In genomic region chr10:88505680-88506215, GRCh38 we compare ENCODE assay signal across 29 cellular contexts.
"Had no signal": no experiment of that assay in that cellular context is flagged by ENCODE, and none has a peak within 500 bp of the region (broad histone marks: within the 10 kb centered on the region; RNA-seq: fewer than 3 reads in every experiment).

No MANE protein-coding gene starts in this region.

- H3K27ac Mint-ChIP-seq: activated CD4-positive, alpha-beta memory T cell treated with anti-CD3 and anti-CD28 coated beads, Interleukin-2, amount 10 ng/mL, durations not matched to agents 7 days and 5 days; activated CD4-positive, alpha-beta T cell treated with anti-CD3 and anti-CD28 coated beads, Interleukin-2, amount 10 ng/mL, durations not matched to agents 7 days and 5 days; activated naive CD4-positive, alpha-beta T cell treated with anti-CD3 and anti-CD28 coated beads, Interleukin-2, amount 50 U/mL, for 24 hours; activated T-cell treated with anti-CD3 and anti-CD28 coated beads, Interleukin-2, amount 50 U/mL, for 24 hours; activated T-helper 17 cell treated with anti-CD3 and anti-CD28 coated beads, Interleukin-2, amount 50 U/mL, for 72 hours; T-helper 17 cell had no signal

- H3K27ac ChIP-seq: breast epithelium, colonic mucosa, dorsolateral prefrontal cortex, gastrocnemius medialis, lower lobe of right lung, testis, transverse colon, WERI-Rb-1 had no signal

- FAIRE-seq: urothelium cell line had no signal

- H3K36me3 Mint-ChIP-seq: natural killer cell treated with Interleukin-12 subunit alpha and Interleukin-12 subunit beta and Interleukin-15 and Interleukin-18, amount 100 ng/mL, for 72 hours had no signal

- H3K4me3 ChIP-seq: breast epithelium, colonic mucosa, dorsolateral prefrontal cortex, gastrocnemius medialis, lower lobe of right lung, testis, transverse colon had no signal

- H3K36me3 ChIP-seq: breast epithelium, colonic mucosa, gastrocnemius medialis, lower lobe of right lung, transverse colon, WERI-Rb-1 had no signal

- H3K27me3 Mint-ChIP-seq: activated CD4-positive, alpha-beta memory T cell treated with anti-CD3 and anti-CD28 coated beads, Interleukin-2, amount 10 ng/mL, durations not matched to agents 7 days and 5 days; activated naive CD4-positive, alpha-beta T cell treated with anti-CD3 and anti-CD28 coated beads, Interleukin-2, amount 50 U/mL, for 24 hours; activated T-cell treated with anti-CD3 and anti-CD28 coated beads, Interleukin-2, amount 50 U/mL, for 24 hours; activated T-helper 17 cell treated with anti-CD3 and anti-CD28 coated beads, Interleukin-2, amount 50 U/mL, for 72 hours; T-helper 17 cell had no signal

- H3K4me3 Mint-ChIP-seq: activated CD4-positive, alpha-beta memory T cell treated with anti-CD3 and anti-CD28 coated beads, Interleukin-2, amount 10 ng/mL, durations not matched to agents 7 days and 5 days; activated CD4-positive, alpha-beta T cell treated with anti-CD3 and anti-CD28 coated beads, Interleukin-2, amount 10 ng/mL, durations not matched to agents 7 days and 5 days; activated naive CD4-positive, alpha-beta T cell treated with anti-CD3 and anti-CD28 coated beads, Interleukin-2, amount 50 U/mL, for 24 hours; activated T-cell treated with anti-CD3 and anti-CD28 coated beads, Interleukin-2, amount 50 U/mL, for 24 hours; activated T-helper 17 cell treated with anti-CD3 and anti-CD28 coated beads, Interleukin-2, amount 50 U/mL, for 72 hours; natural killer cell treated with Interleukin-12 subunit alpha and Interleukin-12 subunit beta and Interleukin-15 and Interleukin-18, amount 100 ng/mL, for 72 hours; T-helper 17 cell had no signal

- H3K9me3 Mint-ChIP-seq: activated CD4-positive, alpha-beta memory T cell treated with anti-CD3 and anti-CD28 coated beads, Interleukin-2, amount 10 ng/mL, durations not matched to agents 7 days and 5 days; activated T-cell treated with anti-CD3 and anti-CD28 coated beads, Interleukin-2, amount 50 U/mL, for 24 hours; activated T-helper 17 cell treated with anti-CD3 and anti-CD28 coated beads, Interleukin-2, amount 50 U/mL, for 72 hours; natural killer cell treated with Interleukin-12 subunit alpha and Interleukin-12 subunit beta and Interleukin-15 and Interleukin-18, amount 100 ng/mL, for 72 hours had no signal

- ATAC-seq: activated T-helper 17 cell treated with anti-CD3 and anti-CD28 coated beads, Interleukin-2, amount 50 U/mL, for 72 hours; gastrocnemius medialis; left lobe of liver; lower lobe of right lung; natural killer cell treated with Interleukin-12 subunit alpha and Interleukin-12 subunit beta and Interleukin-15 and Interleukin-18, amount 100 ng/mL, for 72 hours; right cardiac atrium; T-helper 17 cell had no signal

- DNase-seq: activated CD4-positive, alpha-beta memory T cell treated with anti-CD3 and anti-CD28 coated beads, Interleukin-2, amount 10 ng/mL, durations not matched to agents 7 days and 5 days; activated CD4-positive, alpha-beta T cell treated with anti-CD3 and anti-CD28 coated beads, Interleukin-2, amount 10 ng/mL, durations not matched to agents 7 days and 5 days; activated CD4-positive, CD25-positive, alpha-beta regulatory T cell treated with anti-CD3 and anti-CD28 coated beads, Interleukin-2, amount 50 U/mL, for 72 hours; activated CD8-positive, alpha-beta memory T cell treated with anti-CD3 and anti-CD28 coated beads, Interleukin-2, amount 50 U/mL, for 48 hours; activated T-cell treated with anti-CD3 and anti-CD28 coated beads, Interleukin-2, amount 50 U/mL, for 24 hours; central memory CD4-positive, alpha-beta T cell; colonic mucosa; dorsolateral prefrontal cortex; effector memory CD4-positive, alpha-beta T cell; erythroblast; gastrocnemius medialis; glutamatergic neuron; lower lobe of right lung; mesenchymal stem cell; posterior cingulate gyrus; right cardiac atrium; stimulated activated CD4-positive, alpha-beta T cell treated with anti-CD3 and anti-CD28 coated beads, Interleukin-2, amount 100 ng/mL, for 48 hours; stimulated activated naive CD4-positive, alpha-beta T cell treated with Interleukin-2 at 50 U/mL for 16 hours; T-helper 17 cell; T1000; testis; transverse colon; WERI-Rb-1 had no signal

- H3K9me3 ChIP-seq: breast epithelium, colonic mucosa, gastrocnemius medialis, lower lobe of right lung, testis, transverse colon had no signal

- H3K4me1 ChIP-seq: breast epithelium, colonic mucosa, gastrocnemius medialis, lower lobe of right lung, testis, transverse colon had no signal

- H3K4me1 Mint-ChIP-seq: activated CD4-positive, alpha-beta memory T cell treated with anti-CD3 and anti-CD28 coated beads, Interleukin-2, amount 10 ng/mL, durations not matched to agents 7 days and 5 days; activated CD4-positive, alpha-beta T cell treated with anti-CD3 and anti-CD28 coated beads, Interleukin-2, amount 10 ng/mL, durations not matched to agents 7 days and 5 days; activated naive CD4-positive, alpha-beta T cell treated with anti-CD3 and anti-CD28 coated beads, Interleukin-2, amount 50 U/mL, for 24 hours; activated T-helper 17 cell treated with anti-CD3 and anti-CD28 coated beads, Interleukin-2, amount 50 U/mL, for 72 hours; T-helper 17 cell had no signal

- H3K27me3 ChIP-seq: breast epithelium, colonic mucosa, dorsolateral prefrontal cortex, gastrocnemius medialis, testis, transverse colon had no signal
